1 cellular context compared by ENCODE assay signal in the genomic region with DNA sequence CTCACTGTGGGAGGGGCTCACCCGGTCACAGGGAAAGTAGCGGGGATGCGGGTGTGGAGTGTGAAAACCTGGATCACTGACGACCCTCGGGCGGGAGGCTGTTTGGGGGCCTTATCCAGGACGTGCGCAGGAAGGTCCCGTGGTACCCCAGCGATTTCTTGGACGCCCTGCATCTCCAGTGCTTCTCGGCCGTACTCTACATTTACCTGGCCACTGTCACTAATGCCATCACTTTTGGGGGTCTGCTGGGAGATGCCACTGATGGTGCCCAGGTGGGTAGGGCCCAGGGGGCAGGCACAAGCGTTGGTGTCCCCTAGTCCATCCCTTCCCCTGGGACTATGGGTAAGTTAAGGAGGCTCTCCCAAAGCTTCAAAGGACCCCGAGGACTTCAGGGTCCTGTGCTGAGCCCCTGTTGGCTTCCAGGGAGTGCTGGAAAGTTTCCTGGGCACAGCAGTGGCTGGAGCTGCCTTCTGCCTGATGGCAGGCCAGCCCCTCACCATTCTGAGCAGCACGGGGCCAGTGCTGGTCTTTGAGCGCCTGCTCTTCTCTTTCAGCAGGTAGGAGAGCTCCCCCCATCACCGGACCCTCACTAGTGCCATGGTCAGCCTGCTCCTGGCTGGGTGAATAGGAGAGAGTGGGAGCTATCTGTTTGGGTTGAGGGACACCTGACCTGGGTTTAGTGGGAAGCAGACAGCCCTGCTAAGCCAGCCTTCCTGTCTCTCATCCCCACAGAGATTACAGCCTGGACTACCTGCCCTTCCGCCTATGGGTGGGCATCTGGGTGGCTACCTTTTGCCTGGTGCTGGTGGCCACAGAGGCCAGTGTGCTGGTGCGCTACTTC.
TF ChIP-seq lines count a peak whose summit lies in the region.

No MANE protein-coding gene starts in this region.

TF ChIP-seq in HepG2, 621 proteins besides CTCF, POLR2A, EP300 and RAD21 (continued from another document):
- TF ChIP-seq PATZ1 (CRISPR knock-in tag; IDR thresholded peaks at IDR 0.05) (no peak), TMF1 (CRISPR knock-in tag; IDR thresholded peaks at IDR 0.05; ENCODE audit: low read depth) (no peak), ZFP41 (CRISPR knock-in tag; IDR thresholded peaks at IDR 0.05; ENCODE audit: borderline replicate concordance) (no peak), ZNF660 (CRISPR knock-in tag; IDR thresholded peaks at IDR 0.05; ENCODE audit: borderline replicate concordance, low read depth) (no peak), ZNF430 (CRISPR knock-in tag; IDR thresholded peaks at IDR 0.05) (no peak), ZNF530 (CRISPR knock-in tag; IDR thresholded peaks at IDR 0.05; ENCODE audit: low read depth) (no peak), KAT2B (IDR thresholded peaks at IDR 0.05; ENCODE audit: borderline replicate concordance, low read depth, low read length) (no peak), TIGD3 (CRISPR knock-in tag; IDR thresholded peaks at IDR 0.05; ENCODE audit: borderline replicate concordance) (no peak), ZSCAN31 (CRISPR knock-in tag; IDR thresholded peaks at IDR 0.05; ENCODE audit: low read depth) (no peak), KLF15 (CRISPR knock-in tag; IDR thresholded peaks at IDR 0.05; ENCODE audit: borderline replicate concordance) (no peak), SYNCRIP (IDR thresholded peaks at IDR 0.05; ENCODE audit: insufficient read depth, low read depth, low read length) (no peak), KMT2A (CRISPR knock-in tag; IDR thresholded peaks at IDR 0.05) (no peak), SMAD3 (CRISPR knock-in tag; IDR thresholded peaks at IDR 0.05) (no peak; the same call in 1 of the 2 replicates), ZNF589 (CRISPR knock-in tag; conservative IDR thresholded peaks at IDR 0.05) (0 out of 2 replicates have a peak, but pooled peaks have one; percentile 35), HDAC2 (CRISPR knock-in tag; IDR thresholded peaks at IDR 0.05) (no peak), ZNF710 (CRISPR knock-in tag; IDR thresholded peaks at IDR 0.05; ENCODE audit: borderline replicate concordance) (no peak), ZKSCAN5 (CRISPR knock-in tag; IDR thresholded peaks at IDR 0.05) (no peak), THAP11 (CRISPR knock-in tag; IDR thresholded peaks at IDR 0.05) (no peak), KDM6A (CRISPR knock-in tag; IDR thresholded peaks at IDR 0.05; ENCODE audit: low read depth) (no peak), THAP9 (CRISPR knock-in tag; IDR thresholded peaks at IDR 0.05; ENCODE audit: borderline replicate concordance) (0 out of 2 replicates have a peak, but pooled peaks have one; percentile 42), ZFP91 (CRISPR knock-in tag; IDR thresholded peaks at IDR 0.05; ENCODE audit: borderline replicate concordance) (peak; percentile 60; the same call in 1 of the 2 replicates), ZKSCAN8 (CRISPR knock-in tag; IDR thresholded peaks at IDR 0.05; ENCODE audit: borderline replicate concordance) (no peak), ZBTB46 (CRISPR knock-in tag; IDR thresholded peaks at IDR 0.05; ENCODE audit: borderline replicate concordance) (no peak), ZNF34 (CRISPR knock-in tag; IDR thresholded peaks at IDR 0.05; ENCODE audit: borderline replicate concordance) (0 out of 2 replicates have a peak, but pooled peaks have one; percentile 2), TSC22D2 (CRISPR knock-in tag; IDR thresholded peaks at IDR 0.05; ENCODE audit: borderline replicate concordance) (no peak), ZNF207 (IDR thresholded peaks at IDR 0.05; ENCODE audit: borderline replicate concordance) (no peak), ZNF614 (CRISPR knock-in tag; IDR thresholded peaks at IDR 0.05; ENCODE audit: borderline replicate concordance) (0 out of 2 replicates have a peak, but pooled peaks have one; percentile 0), ZNF878 (CRISPR knock-in tag; IDR thresholded peaks at IDR 0.05) (no peak), PRMT3 (CRISPR knock-in tag; IDR thresholded peaks at IDR 0.05; ENCODE audit: borderline replicate concordance, low read depth) (no peak), ZNF687 (CRISPR knock-in tag; IDR thresholded peaks at IDR 0.05) (peak; percentile 35; the same call in 1 of the 2 replicates)
- TF ChIP-seq, protein P1, sequence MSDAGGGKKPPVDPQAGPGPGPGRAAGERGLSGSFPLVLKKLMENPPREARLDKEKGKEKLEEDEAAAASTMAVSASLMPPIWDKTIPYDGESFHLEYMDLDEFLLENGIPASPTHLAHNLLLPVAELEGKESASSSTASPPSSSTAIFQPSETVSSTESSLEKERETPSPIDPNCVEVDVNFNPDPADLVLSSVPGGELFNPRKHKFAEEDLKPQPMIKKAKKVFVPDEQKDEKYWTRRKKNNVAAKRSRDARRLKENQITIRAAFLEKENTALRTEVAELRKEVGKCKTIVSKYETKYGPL (CRISPR knock-in tag; IDR thresholded peaks at IDR 0.05), result no peak
- TF ChIP-seq, protein P2, sequence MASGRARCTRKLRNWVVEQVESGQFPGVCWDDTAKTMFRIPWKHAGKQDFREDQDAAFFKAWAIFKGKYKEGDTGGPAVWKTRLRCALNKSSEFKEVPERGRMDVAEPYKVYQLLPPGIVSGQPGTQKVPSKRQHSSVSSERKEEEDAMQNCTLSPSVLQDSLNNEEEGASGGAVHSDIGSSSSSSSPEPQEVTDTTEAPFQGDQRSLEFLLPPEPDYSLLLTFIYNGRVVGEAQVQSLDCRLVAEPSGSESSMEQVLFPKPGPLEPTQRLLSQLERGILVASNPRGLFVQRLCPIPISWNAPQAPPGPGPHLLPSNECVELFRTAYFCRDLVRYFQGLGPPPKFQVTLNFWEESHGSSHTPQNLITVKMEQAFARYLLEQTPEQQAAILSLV (CRISPR knock-in tag; IDR thresholded peaks at IDR 0.05; ENCODE audit: borderline replicate concordance), result 0 out of 2 replicates have a peak, but pooled peaks have one; percentile 0
- TF ChIP-seq, protein P3, sequence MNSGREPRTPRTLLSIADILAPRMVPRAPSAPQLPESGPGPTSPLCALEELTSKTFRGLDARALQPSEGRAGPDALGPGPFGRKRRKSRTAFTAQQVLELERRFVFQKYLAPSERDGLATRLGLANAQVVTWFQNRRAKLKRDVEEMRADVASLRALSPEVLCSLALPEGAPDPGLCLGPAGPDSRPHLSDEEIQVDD (CRISPR knock-in tag; IDR thresholded peaks at IDR 0.05; ENCODE audit: borderline replicate concordance), result 0 out of 2 replicates have a peak, but pooled peaks have one; percentile 12
